In the genomic region with DNA sequence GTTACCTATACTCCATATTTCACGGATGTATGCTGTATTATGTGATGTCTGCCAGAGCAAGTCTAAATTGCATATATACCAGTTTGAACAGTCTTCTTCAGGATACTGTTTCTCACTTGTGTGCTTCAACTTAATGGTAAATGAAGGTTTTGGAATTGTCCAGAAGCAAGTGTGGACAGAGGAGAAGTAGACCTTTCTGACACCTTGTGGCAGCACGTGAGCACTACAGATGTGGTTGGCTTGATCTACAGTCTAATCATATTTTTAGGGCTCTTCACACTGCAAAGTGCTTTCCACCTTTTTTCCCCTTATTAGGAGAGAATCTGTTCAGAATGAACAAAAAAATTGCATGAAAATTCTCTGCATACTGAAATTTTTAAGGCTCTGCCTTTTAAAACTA, we compare ENCODE assay signal across 8 cellular contexts. TPM values are rescaled to one million over a fixed set of nuclear protein-coding genes. Genes with fewer than 3 reads are reported as not detected.
DNase-seq lines count a peak whose midpoint lies in the region; TF ChIP-seq lines count a peak whose summit lies in the region.

No MANE protein-coding gene starts in this region.

- no peak overlapping the region for H3K4ac ChIP-seq in neuronal stem cell (ENCODE audit: low read length)

- H3K4me3 ChIP-seq in adipocyte (ENCODE audit: low read length) (no peak overlapping the region), right atrium auricular region (no peak overlapping the region), smooth muscle cell (no peak overlapping the region), neuronal stem cell (ENCODE audit: low read length in 2 of 2) (no peak overlapping the region)

- H3K9ac ChIP-seq in adipocyte (ENCODE audit: low read length) (no peak overlapping the region), smooth muscle cell (ENCODE audit: low read depth) (no peak overlapping the region), neuronal stem cell (ENCODE audit: low read depth, low read length, poor library complexity) (no peak overlapping the region)

- TF ChIP-seq CTCF in right atrium auricular region (IDR thresholded peaks at IDR 0.05) (peak; percentile 47 to 78), smooth muscle cell (IDR thresholded peaks at IDR 0.05; ENCODE audit: borderline replicate concordance, insufficient read depth, poor library complexity, severe bottlenecking) (peak; percentile 57)

- H3K23ac ChIP-seq in neuronal stem cell (ENCODE audit: low read depth, low read length, poor library complexity), result no peak overlapping the region

- no peaks in the 10 kb centered on the region for H3K9me3 ChIP-seq in adipocyte (ENCODE audit: control insufficient read depth, low read length)
- no peaks in the 10 kb centered on the region for H3K9me3 ChIP-seq in right atrium auricular region
- no peaks in the 10 kb centered on the region for H3K9me3 ChIP-seq in smooth muscle cell (replicated peaks; ENCODE audit: low read depth)
- H3K9me3 ChIP-seq in neuronal stem cell (replicated peaks in 1 of 2; ENCODE audit: control insufficient read depth in 2 of 2, insufficient read depth in 1 of 2, low read depth in 1 of 2, low read length in 2 of 2), result no peaks in the 10 kb centered on the region

- no peak overlapping the region for H2BK12ac ChIP-seq in neuronal stem cell (ENCODE audit: low read length)

- no peak overlapping the region for H4K91ac ChIP-seq in neuronal stem cell (ENCODE audit: low read depth, low read length, poor library complexity)

- no peak overlapping the region for H2BK5ac ChIP-seq in neuronal stem cell (ENCODE audit: low read length)

- DNase-seq in DMS153 treated with DMSO at 0.1 percent for 48 hours (lab: John Stamatoyannopoulos, UW; ENCODE audit: unreplicated experiment) (peak; percentile 4), DMS153 (lab: John Stamatoyannopoulos, UW) (no peak), HT1080 (ENCODE audit: low read depth) (peak; percentile 47), RPMI8226 (peak; percentile 65), adipocyte (ENCODE audit: low read depth) (peak; percentile 79), right atrium auricular region (ENCODE audit: low spot score) (no peak), smooth muscle cell (lab: John Stamatoyannopoulos, UW; ENCODE audit: unreplicated experiment) (no peak), neuronal stem cell (ENCODE audit: low spot score) (no peak)

- no peak overlapping the region for H3K14ac ChIP-seq in neuronal stem cell (ENCODE audit: low read length)

- peaks cover 99% of the 10 kb centered on the region for H3K79me2 ChIP-seq in smooth muscle cell (ENCODE audit: low read depth)

- no peak overlapping the region for H3K18ac ChIP-seq in neuronal stem cell (ENCODE audit: low read length)

- no peak overlapping the region for H2BK120ac ChIP-seq in neuronal stem cell (ENCODE audit: low read depth, low read length)

- H3K27ac ChIP-seq in right atrium auricular region (no peak overlapping the region), smooth muscle cell (ENCODE audit: low read depth) (no peak overlapping the region), neuronal stem cell (replicated peaks; ENCODE audit: low read length) (no peak overlapping the region)

- no peaks in the 10 kb centered on the region for H3K27me3 ChIP-seq in adipocyte (replicated peaks; ENCODE audit: control insufficient read depth, insufficient read depth, low read length)
- no peaks in the 10 kb centered on the region for H3K27me3 ChIP-seq in right atrium auricular region
- H3K27me3 ChIP-seq in smooth muscle cell (ENCODE audit: low read depth), result no peaks in the 10 kb centered on the region
- no peaks in the 10 kb centered on the region for H3K27me3 ChIP-seq in neuronal stem cell (ENCODE audit: control insufficient read depth in 3 of 3, insufficient read depth in 3 of 3, low read depth in 1 of 3, low read length in 3 of 3)

- H2BK15ac ChIP-seq in neuronal stem cell (ENCODE audit: low read length), result no peak overlapping the region

- WGBS in smooth muscle cell (ENCODE audit: low lambda C conversion rate), result 79% methylated on average over 2 of the region's 2 CpGs
- WGBS in neuronal stem cell (ENCODE audit: extremely low coverage in 2 of 2, insufficient read length in 2 of 2, insufficient replicate concordance in 1 of 2), 2 donors, result no CpG with 5 or more reads among the region's 2 CpGs

- H3K79me1 ChIP-seq in neuronal stem cell (ENCODE audit: low read depth, low read length), result peaks cover 11% of the 10 kb centered on the region

- H3K4me1 ChIP-seq in adipocyte (ENCODE audit: control insufficient read depth, insufficient read depth, low read length) (peaks cover 20% of the 10 kb centered on the region), right atrium auricular region (peaks cover 0 to 53% of the 10 kb centered on the region in 2 donors), smooth muscle cell (ENCODE audit: low read depth) (no peaks in the 10 kb centered on the region), neuronal stem cell (ENCODE audit: control insufficient read depth in 2 of 2, insufficient read depth in 1 of 2, low read depth in 1 of 2, low read length in 2 of 2) (no peaks in the 10 kb centered on the region)

- H4K20me1 ChIP-seq in smooth muscle cell (ENCODE audit: low read depth), result peaks cover 99% of the 10 kb centered on the region

- no peak overlapping the region for H2AK5ac ChIP-seq in neuronal stem cell (ENCODE audit: low read depth, low read length)

- no peaks in the 10 kb centered on the region for H3F3A ChIP-seq in smooth muscle cell (ENCODE audit: low read depth)

- no peak overlapping the region for H2AFZ ChIP-seq in smooth muscle cell (ENCODE audit: low read depth)
- no peak overlapping the region for H2AFZ ChIP-seq in neuronal stem cell (ENCODE audit: low read length)

- no peak overlapping the region for H4K8ac ChIP-seq in neuronal stem cell (ENCODE audit: low read depth, low read length)

- H3K4me2 ChIP-seq in smooth muscle cell (no peak overlapping the region), neuronal stem cell (ENCODE audit: insufficient read depth, low read length, poor library complexity, severe bottlenecking) (no peak overlapping the region)

- H3K36me3 ChIP-seq in adipocyte (ENCODE audit: control insufficient read depth, insufficient read depth, low read length, severe bottlenecking) (peaks cover 9% of the 10 kb centered on the region), right atrium auricular region (peaks cover 14% of the 10 kb centered on the region), smooth muscle cell (ENCODE audit: low read depth) (peaks cover 2% of the 10 kb centered on the region), neuronal stem cell (replicated peaks in 1 of 2; ENCODE audit: control insufficient read depth in 2 of 2, insufficient read depth in 2 of 2, low read length in 2 of 2) (peaks cover 4 to 82% of the 10 kb centered on the region in 2 donors)

RNA-seq across cellular contexts. Expression of gene MORC3, which starts 10.9 kb away (rescaled TPM):
- 18.4 and 21.0 TPM in 2 replicates for total RNA-seq in HT1080 (2014; rRNA removed; shearing (Covaris generic))
- 15.0 and 20.3 TPM in 2 replicates for polyA plus RNA-seq in HT1080 (2015; cell fraction: cytosol; rRNA removed)
- polyA plus RNA-seq in HT1080 (2015; cell fraction: nucleus; rRNA removed), result 34.3 and 35.3 TPM in 2 replicates
- 10 to 100 TPM; 21.1 to 23.7 TPM for total RNA-seq in right atrium auricular region
- total RNA-seq in smooth muscle cell, result 44.3 and 58.1 TPM in 2 replicates
- polyA plus RNA-seq in smooth muscle cell, result 11.6 and 16.2 TPM in 2 replicates
- polyA plus RNA-seq in neuronal stem cell (2013, experiment 1 of 2), result 17.6 TPM
- polyA plus RNA-seq in neuronal stem cell (2013, experiment 2 of 2), result 17.7 TPM

RNA-seq across cellular contexts. Expression of gene CHAF1B, which starts 54.3 kb away (rescaled TPM):
- total RNA-seq in HT1080 (2014; rRNA removed; shearing (Covaris generic)), result 10.6 and 13.0 TPM in 2 replicates
- polyA plus RNA-seq in HT1080 (2015; cell fraction: cytosol; rRNA removed), result 14.8 and 17.0 TPM in 2 replicates
- 16.3 and 16.6 TPM in 2 replicates for polyA plus RNA-seq in HT1080 (2015; cell fraction: nucleus; rRNA removed)
- total RNA-seq in right atrium auricular region (1 to 10 TPM in 1 of 2 donors, under 1 TPM in 1; 0.33 to 1.2 TPM), smooth muscle cell (2.0 and 3.6 TPM in 2 replicates)
- polyA plus RNA-seq in smooth muscle cell, result 4.4 and 5.3 TPM in 2 replicates
- polyA plus RNA-seq in neuronal stem cell (2013, experiment 1 of 2), result 14.8 TPM
- polyA plus RNA-seq in neuronal stem cell (2013, experiment 2 of 2), result 14.0 TPM

Comparison
In these comparisons a context has a peak if more than half of its experiments do, and no peak if none do; other contexts are left out.
1. DNase-seq: peak in DMS153 treated with DMSO at 0.1 percent for 48 hours (single experiment), HT1080 (single experiment), RPMI8226 (single experiment) and adipocyte (single experiment); none in DMS153 (single experiment), right atrium auricular region (single experiment), smooth muscle cell (single experiment) and neuronal stem cell (single experiment).